ENCODE assay signal across 20 cellular contexts in genomic region chr2:45145073-45145899, GRCh38.
"Had no signal": no experiment of that assay in that cellular context is flagged by ENCODE, and none has a peak within 500 bp of the region (broad histone marks: within the 10 kb centered on the region; RNA-seq: fewer than 3 reads in every experiment).

No MANE protein-coding gene starts in this region.

- ATAC-seq: activated naive CD4-positive, alpha-beta T cell treated with anti-CD3 and anti-CD28 coated beads, Interleukin-2, amount 50 U/mL, for 72 hours; activated T-cell treated with anti-CD3 and anti-CD28 coated beads, Interleukin-2, amount 50 U/mL, for 72 hours; esophagus mucosa; gastroesophageal sphincter; heart right ventricle; left ventricle myocardium superior; stimulated activated naive B cell treated with anti-CD40 and anti-IgM and Interleukin-4, amounts not matched to agents 10 μg/mL and 1 μg/mL and 100 μg/mL, for 72 hours had no signal

- H3K36me3 Mint-ChIP-seq: immature natural killer cell; stimulated activated naive B cell treated with anti-CD40 and anti-IgM and Interleukin-4, amounts not matched to agents 10 μg/mL and 1 μg/mL and 100 μg/mL, for 72 hours had no signal

- DNase-seq: activated B cell treated with CpG ODN at 0.5 μM for 24 hours; activated CD4-positive, alpha-beta T cell treated with anti-CD3 and anti-CD28 coated beads, Interleukin-2, amount 10 ng/mL, durations not matched to agents 24 days and 14 days; activated gamma-delta T cell; activated T-cell treated with anti-CD3 and anti-CD28 coated beads, Interleukin-2, amount 50 U/mL, for 72 hours; adrenal gland; cerebellar nuclear complex; effector CD4-positive, alpha-beta T cell; heart right ventricle; immature natural killer cell; kidney glomerular epithelial cell; left ventricle myocardium superior; ovary; sigmoid colon; spleen; stimulated activated CD4-positive, alpha-beta T cell treated with anti-CD3 and anti-CD28 coated beads, Interleukin-4, amount 100 ng/mL, for 4 hours; stimulated activated naive B cell treated with anti-CD40 and anti-IgM and Interleukin-4, amounts not matched to agents 10 μg/mL and 1 μg/mL and 100 μg/mL, for 72 hours had no signal

- H3K27me3 ChIP-seq: ovary had no signal

- H3K27ac ChIP-seq: adrenal gland, breast epithelium, gastroesophageal sphincter, heart right ventricle, ovary, sigmoid colon, spleen had no signal

- H3K9me3 ChIP-seq: adrenal gland, ovary had no signal

- H3K4me3 ChIP-seq: adrenal gland, breast epithelium, gastroesophageal sphincter, heart right ventricle, ovary, sigmoid colon, spleen had no signal

- H3K27ac Mint-ChIP-seq: activated B cell treated with CpG ODN at 0.5 μM for 24 hours; activated CD4-positive, alpha-beta T cell treated with anti-CD3 and anti-CD28 coated beads, Interleukin-2, amount 10 ng/mL, durations not matched to agents 24 days and 14 days; activated naive CD4-positive, alpha-beta T cell treated with anti-CD3 and anti-CD28 coated beads, Interleukin-2, amount 50 U/mL, for 72 hours; activated T-cell treated with anti-CD3 and anti-CD28 coated beads, Interleukin-2, amount 50 U/mL, for 72 hours; immature natural killer cell; stimulated activated naive B cell treated with anti-CD40 and anti-IgM and Interleukin-4, amounts not matched to agents 10 μg/mL and 1 μg/mL and 100 μg/mL, for 72 hours had no signal

- H3K4me3 Mint-ChIP-seq: activated B cell treated with CpG ODN at 0.5 μM for 24 hours; activated CD4-positive, alpha-beta T cell treated with anti-CD3 and anti-CD28 coated beads, Interleukin-2, amount 10 ng/mL, durations not matched to agents 24 days and 14 days; activated T-cell treated with anti-CD3 and anti-CD28 coated beads, Interleukin-2, amount 50 U/mL, for 72 hours; stimulated activated naive B cell treated with anti-CD40 and anti-IgM and Interleukin-4, amounts not matched to agents 10 μg/mL and 1 μg/mL and 100 μg/mL, for 72 hours had no signal

- H3K4me1 ChIP-seq: adrenal gland, breast epithelium, gastroesophageal sphincter, heart right ventricle, sigmoid colon, spleen had no signal

- H3K36me3 ChIP-seq: adrenal gland, breast epithelium, gastroesophageal sphincter, heart right ventricle, ovary, sigmoid colon, spleen had no signal

- H3K4me1 Mint-ChIP-seq: activated B cell treated with CpG ODN at 0.5 μM for 24 hours; activated CD4-positive, alpha-beta T cell treated with anti-CD3 and anti-CD28 coated beads, Interleukin-2, amount 10 ng/mL, durations not matched to agents 24 days and 14 days; immature natural killer cell had no signal

- H3K9me3 Mint-ChIP-seq: activated CD4-positive, alpha-beta T cell treated with anti-CD3 and anti-CD28 coated beads, Interleukin-2, amount 10 ng/mL, durations not matched to agents 24 days and 14 days had no signal
